Comparison of ENCODE assay signal across 18 cellular contexts in the genomic region with DNA sequence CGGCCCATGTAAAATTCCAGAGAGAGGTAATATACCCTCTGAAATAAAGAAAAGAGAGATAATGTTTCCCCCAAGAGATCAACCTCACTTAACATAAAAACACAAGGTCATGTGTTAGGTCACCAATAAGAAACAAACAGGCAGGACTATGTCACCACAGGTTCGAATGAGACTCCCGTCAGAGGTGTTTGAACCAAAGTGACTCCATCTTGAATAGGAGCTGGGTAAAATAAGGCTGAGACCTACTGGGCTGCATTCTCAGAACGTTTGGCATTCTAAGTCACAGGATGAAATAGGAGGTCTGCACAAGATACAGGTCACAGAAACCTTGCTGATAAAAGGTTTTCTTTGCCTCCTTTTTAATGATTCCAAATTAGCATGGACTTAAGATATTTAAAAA. TPM values are rescaled to one million over a fixed set of nuclear protein-coding genes. Genes with fewer than 3 reads are reported as not detected.
DNase-seq lines count a peak whose midpoint lies in the region; ATAC-seq, FAIRE-seq and TF ChIP-seq lines count a peak whose summit lies in the region.
"Had no signal": no experiment of that assay in that cellular context is flagged by ENCODE, and none has a peak within 500 bp of the region (broad histone marks: within the 10 kb centered on the region; RNA-seq: fewer than 3 reads in every experiment).

No MANE protein-coding gene starts in this region.

- H3K18ac ChIP-seq in mesenchymal stem cell (ENCODE audit: low read depth in 1 of 2, low read length in 2 of 2): no peak overlapping the region

- H3K36me3 ChIP-seq in mammary epithelial cell (ENCODE audit: insufficient read depth, low read length): peaks cover 15% of the 10 kb centered on the region
- H3K36me3 ChIP-seq in K562 (ENCODE audit: control insufficient read depth, insufficient read depth, low read length): peaks cover 10% of the 10 kb centered on the region; the same call in 2 of the 3 replicates
- peaks cover 2 to 39% of the 10 kb centered on the region in 2 experiments for H3K36me3 ChIP-seq in mesenchymal stem cell (ENCODE audit: control insufficient read depth in 1 of 2, insufficient read depth in 2 of 2, low read depth in 1 of 2, low read length in 2 of 2)
- H3K36me3 ChIP-seq in transverse colon: no peaks in the 10 kb centered on the region

- H4K20me1 ChIP-seq in mammary epithelial cell (ENCODE audit: insufficient read depth, low read length): no peaks in the 10 kb centered on the region
- no peaks in the 10 kb centered on the region; the same call in 1 of the 2 replicates for H4K20me1 ChIP-seq in K562 (replicated peaks; ENCODE audit: control insufficient read depth, insufficient read depth, low read length)

- H3K27me3 ChIP-seq in mammary epithelial cell (ENCODE audit: insufficient read depth, low read length): no peaks in the 10 kb centered on the region
- no peaks in the 10 kb centered on the region for H3K27me3 ChIP-seq in K562 (ENCODE audit: control insufficient read depth in 2 of 2, insufficient read depth in 2 of 2, low read length in 2 of 2)
- no peaks in the 10 kb centered on the region for H3K27me3 ChIP-seq in mesenchymal stem cell (ENCODE audit: control insufficient read depth in 1 of 2, insufficient read depth in 1 of 2, low read length in 2 of 2)
- H3K27me3 ChIP-seq in transverse colon: no peaks in the 10 kb centered on the region

- BruUV-seq in mammary epithelial cell (replicated peaks; lab: Mats Ljungman, UMichigan) (no TSS peak), MCF 10A (replicated peaks; lab: Mats Ljungman, UMichigan) (no TSS peak), K562 (replicated peaks; lab: Mats Ljungman, UMichigan) (no TSS peak)

- in situ Hi-C loops in mammary epithelial cell (cut with MboI; ENCODE audit: low sequenced_read_pairs in 2 of 2): loop anchor here in 1 of 2 donors (25.0 kb wide), 1 partner anchor 850 kb away; no protein-coding TSS in a partner anchor
- in situ Hi-C loops in K562 (cut with MboI): no loop called here
- in situ Hi-C loops in transverse colon (cut with MboI; ENCODE audit: low pct_ligation_motif_present in 1 of 4, low pct_unique_long_range_greater_than_20kb in 1 of 4, low sequenced_read_pairs in 3 of 4): no loop called here

- intact Hi-C loops in mammary epithelial cell (cut with micrococcal nuclease): no loop called here
- intact Hi-C loops in MCF 10A (cut with micrococcal nuclease): no loop called here
- intact Hi-C loops in K562 (cut with micrococcal nuclease): no loop called here
- intact Hi-C loops in transverse colon (cut with DNase I; ENCODE audit: low total_unique reads): no loop called here

- H3K9me1 ChIP-seq in K562 (ENCODE audit: control insufficient read depth, insufficient read depth, low read length): no peaks in the 10 kb centered on the region

- H3K27me3 Mint-ChIP-seq in MCF 10A (ENCODE audit: insufficient read depth, unreplicated experiment): no peaks in the 10 kb centered on the region

- peaks cover 51% of the 10 kb centered on the region for H3K4me1 ChIP-seq in mammary epithelial cell (ENCODE audit: insufficient read depth, low read length)
- H3K4me1 ChIP-seq in K562 (replicated peaks in 1 of 2; ENCODE audit: control insufficient read depth in 2 of 2, insufficient read depth in 2 of 2, low read length in 2 of 2): no peaks in the 10 kb centered on the region; a peak in 3 of 5 replicates
- peaks cover 3% of the 10 kb centered on the region for H3K4me1 ChIP-seq in mesenchymal stem cell (ENCODE audit: control insufficient read depth, insufficient read depth, low read depth, low read length)
- H3K4me1 ChIP-seq in transverse colon: peaks cover 0 to 12% (median 3%) of the 10 kb centered on the region in 4 donors

- H2BK15ac ChIP-seq in mesenchymal stem cell (ENCODE audit: low read depth, poor library complexity, severe bottlenecking): no peak overlapping the region

- peak overlapping the region; percentile 28 for H2AK5ac ChIP-seq in mesenchymal stem cell (ENCODE audit: low read length, severe bottlenecking)

- peaks cover 32% of the 10 kb centered on the region for H3K4me1 Mint-ChIP-seq in MCF 10A (ENCODE audit: insufficient read depth, unreplicated experiment)

- no peak overlapping the region for H3K14ac ChIP-seq in mesenchymal stem cell (ENCODE audit: low read length in 2 of 2)

- no peak overlapping the region for H2BK120ac ChIP-seq in mesenchymal stem cell (ENCODE audit: low read depth, low read length)

- DNase-seq in mammary epithelial cell: no peak
- no peak for DNase-seq in MCF 10A (ENCODE audit: unreplicated experiment)
- DNase-seq in K562 (ENCODE audit: extremely low read depth in 1 of 4, low spot score in 3 of 4): no peak
- DNase-seq in mesenchymal stem cell: no peak
- no peak for DNase-seq in NCI-H82 treated with DMSO at 0.1 percent for 48 hours (lab: John Stamatoyannopoulos, UW; ENCODE audit: unreplicated experiment)
- DNase-seq in central memory CD4-positive, alpha-beta T cell: no peak
- DNase-seq in MV-4-11 (lab: John Stamatoyannopoulos, UW): no peak
- DNase-seq in transverse colon: no peak
- DNase-seq: C1 segment of cervical spinal cord, COR-L47, DMS153, NCI-H1694, NCI-H2107, NCI-H69, SHP77 treated with DMSO at 0.1 percent for 48 hours had no signal

- H3K79me1 ChIP-seq in mesenchymal stem cell (replicated peaks; ENCODE audit: low read length, poor library complexity, severe bottlenecking): peaks cover 8% of the 10 kb centered on the region

- WGBS in mammary epithelial cell (ENCODE audit: low coverage, missing lambda C conversion rate): 92% methylated on average over 4 of the region's 4 CpGs
- 50% methylated on average over 4 of the region's 4 CpGs for WGBS in K562 (ENCODE audit: insufficient coverage, low coverage, missing lambda C conversion rate)
- 79% methylated on average over 3 of the region's 4 CpGs for WGBS in mesenchymal stem cell
- WGBS in transverse colon (ENCODE audit: low coverage in 1 of 2), 2 donors: 77% methylated on average over 4 of the region's 4 CpGs

- H3K4me3 ChIP-seq in mammary epithelial cell (replicated peaks in 1 of 3; ENCODE audit: insufficient read depth in 1 of 3, low read depth in 2 of 3, low read length in 3 of 3): no peak overlapping the region
- no peak overlapping the region for H3K4me3 ChIP-seq in K562
- H3K4me3 ChIP-seq in mesenchymal stem cell (ENCODE audit: insufficient read depth in 1 of 2, low read depth in 1 of 2, low read length in 2 of 2): no peak overlapping the region
- no peak overlapping the region for H3K4me3 ChIP-seq in transverse colon

- H3K23ac ChIP-seq in mesenchymal stem cell (ENCODE audit: low read length in 2 of 2): no peak overlapping the region

- ATAC-seq in K562: no peak
- ATAC-seq: Panc1 had no signal

- H3K4me2 ChIP-seq in mammary epithelial cell (ENCODE audit: insufficient read depth, low read depth, low read length): peak overlapping the region; percentile 66
- no peak overlapping the region for H3K4me2 ChIP-seq in K562 (ENCODE audit: insufficient read depth, low read length)
- H3K4me2 ChIP-seq in mesenchymal stem cell (ENCODE audit: low read length, poor library complexity, severe bottlenecking): no peak overlapping the region

- peaks cover 30% of the 10 kb centered on the region for H3K36me3 Mint-ChIP-seq in MCF 10A (ENCODE audit: insufficient read depth, unreplicated experiment)

- no peak overlapping the region for H3K27ac Mint-ChIP-seq in MCF 10A (ENCODE audit: low read depth, unreplicated experiment)
- H3K27ac Mint-ChIP-seq: IgD-negative memory B cell had no signal

- H3K9me3 ChIP-seq in mammary epithelial cell (replicated peaks; ENCODE audit: insufficient read depth, low read length) (no peaks in the 10 kb centered on the region), K562 (replicated peaks; ENCODE audit: control insufficient read depth, insufficient read depth, low read depth, low read length) (no peaks in the 10 kb centered on the region), mesenchymal stem cell (ENCODE audit: control insufficient read depth, low read length) (no peaks in the 10 kb centered on the region), transverse colon (no peaks in the 10 kb centered on the region)

- no peak overlapping the region for H3K9ac ChIP-seq in mammary epithelial cell (ENCODE audit: insufficient read depth, low read length)
- no peak overlapping the region for H3K9ac ChIP-seq in K562 (ENCODE audit: insufficient read depth in 1 of 2, low read depth in 2 of 2, low read length in 2 of 2)
- H3K9ac ChIP-seq in mesenchymal stem cell (ENCODE audit: low read length): no peak overlapping the region

- no peak overlapping the region for H3K4me3 Mint-ChIP-seq in MCF 10A (ENCODE audit: unreplicated experiment)
- H3K4me3 Mint-ChIP-seq: IgD-negative memory B cell had no signal

- TF ChIP-seq EP300 in K562 (IDR thresholded peaks at IDR 0.05; ENCODE audit: low read length): no peak
- TF ChIP-seq EP300 in transverse colon (IDR thresholded peaks at IDR 0.05; ENCODE audit: low read depth): no peak

- H3K27ac ChIP-seq in mammary epithelial cell (ENCODE audit: insufficient read depth, low read depth, low read length): peak overlapping the region; percentile 23
- H3K27ac ChIP-seq in K562 (ENCODE audit: extremely low read depth, low read depth, low read length): no peak overlapping the region
- H3K27ac ChIP-seq in mesenchymal stem cell (ENCODE audit: low read length, poor library complexity, severe bottlenecking): no peak overlapping the region
- H3K27ac ChIP-seq in transverse colon: no peak overlapping the region

- FAIRE-seq in K562 (lab: Jason Lieb, UNC): no peak
- FAIRE-seq: H54 had no signal

- dilution Hi-C loops in mammary epithelial cell (cut with HindIII; ENCODE audit: low sequenced_read_pairs): no loop called here

- H4K91ac ChIP-seq in mesenchymal stem cell (ENCODE audit: low read length): no peak overlapping the region

- H2AFZ ChIP-seq in mammary epithelial cell (ENCODE audit: low read depth, low read length): no peak overlapping the region
- H2AFZ ChIP-seq in K562 (ENCODE audit: low read depth, low read length): no peak overlapping the region
- no peak overlapping the region for H2AFZ ChIP-seq in mesenchymal stem cell (ENCODE audit: low read depth, low read length)

- H4K8ac ChIP-seq in mesenchymal stem cell (ENCODE audit: low read length): no peak overlapping the region

- CTCF ChIA-PET in mammary epithelial cell (lab: Charles Lee; ENCODE audit: low non-redundant PET): interaction anchor here (0.6 kb wide), 1 partner anchor 239 kb away, joined by 4 read pairs; no protein-coding TSS in a partner anchor
- CTCF ChIA-PET in MCF 10A (lab: Yijun Ruan, JAX): interaction anchor here (1.3 kb wide), 1 partner anchor 78 kb away, joined by 5 read pairs; no protein-coding TSS in a partner anchor
- CTCF ChIA-PET in K562 (lab: Yijun Ruan, JAX; ENCODE audit: low intra/inter-chr PET ratio): no interaction called here

- no peak overlapping the region for H2BK5ac ChIP-seq in mesenchymal stem cell (ENCODE audit: low read depth, low read length, poor library complexity, severe bottlenecking)

- no peak overlapping the region for H3K4ac ChIP-seq in mesenchymal stem cell (ENCODE audit: low read depth in 1 of 2, low read length in 2 of 2)

- no peak overlapping the region for H2BK12ac ChIP-seq in mesenchymal stem cell (ENCODE audit: low read length in 2 of 2)

- POLR2A ChIA-PET in MCF 10A (lab: Yijun Ruan, JAX): interaction anchor here (0.7 to 1.7 kb wide), 4 partner anchors 9 to 67 kb away, joined by 3 to 6 read pairs (median 4); no protein-coding TSS in a partner anchor
- POLR2A ChIA-PET in K562 (lab: Yijun Ruan, JAX): no interaction called here

- no peak for TF ChIP-seq RAD21 in K562 (CRISPR knock-in tag; conservative IDR thresholded peaks at IDR 0.05 in 1 of 2, IDR thresholded peaks at IDR 0.05 in 1 of 2)

- TF ChIP-seq POLR2A in K562 (conservative IDR thresholded peaks at IDR 0.05) (no peak), transverse colon (IDR thresholded peaks at IDR 0.05) (no peak)

- no peaks in the 10 kb centered on the region for H3K9me3 Mint-ChIP-seq in MCF 10A (ENCODE audit: unreplicated experiment)

- H3K79me2 ChIP-seq in mammary epithelial cell (ENCODE audit: insufficient read depth, low read length) (peaks cover 34% of the 10 kb centered on the region), K562 (ENCODE audit: control insufficient read depth, insufficient read depth, low read length) (peaks cover 4% of the 10 kb centered on the region; the same call in 1 of the 3 replicates)

- TF ChIP-seq CTCF in mammary epithelial cell (conservative IDR thresholded peaks at IDR 0.05 in 1 of 2, IDR thresholded peaks at IDR 0.05 in 1 of 2; ENCODE audit: extremely low read depth in 1 of 2, insufficient read depth in 1 of 2, low read depth in 1 of 2, low read length in 2 of 2) (no peak), MCF 10A (IDR thresholded peaks at IDR 0.05; ENCODE audit: unreplicated experiment) (no peak), K562 (IDR thresholded peaks at IDR 0.05 in 2 of 3, conservative IDR thresholded peaks at IDR 0.05 in 1 of 3; ENCODE audit: insufficient read depth in 2 of 3, low read depth in 1 of 3, low read length in 3 of 3) (no peak), transverse colon (IDR thresholded peaks at IDR 0.05) (no peak)

RNA-seq across cellular contexts. Expression of gene PYGL, which starts 6.5 kb away (rescaled TPM):
- 100 to 1,000 TPM; 102 to 146 TPM for total RNA-seq in mammary epithelial cell
- 132 TPM for polyA plus RNA-seq in mammary epithelial cell
- polyA minus RNA-seq in mammary epithelial cell: 155 TPM
- total RNA-seq in MCF 10A (2022): 75.4 and 87.3 TPM in 2 replicates
- 15.7 and 21.8 TPM in 2 replicates for total RNA-seq in K562 (2011; cell fraction: chromatin; rRNA removed; ENCODE audit: low replicate concordance)
- total RNA-seq in K562 (2011; cell fraction: nucleolus; rRNA removed): 7.1 and 10.3 TPM in 2 replicates
- 12.4 and 12.5 TPM in 2 replicates for total RNA-seq in K562 (2011; cell fraction: nucleoplasm; rRNA removed)
- total RNA-seq in K562 (2014; rRNA removed): 14.6 and 14.8 TPM in 2 replicates
- total RNA-seq in K562 (2014; rRNA removed; fragmentation: Illumina TruSeq; extraction: Trizol): 13.1 and 14.3 TPM in 2 replicates
- 17.9 and 20.4 TPM in 2 replicates for total RNA-seq in K562 (2015; rRNA removed; fragmentation: Illumina TruSeq; extraction: Trizol)
- total RNA-seq in K562 (2021): 9.4 and 10.8 TPM in 2 replicates
- 14.6 and 23.8 TPM in 2 replicates for polyA plus RNA-seq in K562 (2011; rRNA removed)
- 11.1 and 17.4 TPM in 2 replicates for polyA plus RNA-seq in K562 (2011; cell fraction: cytosol; rRNA removed)
- 19.7 and 23.8 TPM in 2 replicates for polyA plus RNA-seq in K562 (2011; cell fraction: nucleus; rRNA removed)
- 16.1 and 49.9 TPM in 2 replicates for polyA plus RNA-seq in K562 (2012)
- polyA plus RNA-seq in K562 (2014; fragmentation: Illumina TruSeq; extraction: Trizol): 12.8 and 13.8 TPM in 2 replicates
- polyA plus RNA-seq in K562 (2014; fragmentation: Nextera tagmentation; extraction: Ambion mirVana): 1 to 10 TPM; 3.5 to 6.6 TPM
- 10.4 and 19.3 TPM in 2 replicates for polyA plus RNA-seq in K562 (2014; rRNA removed)
- polyA minus RNA-seq in K562 (2011; rRNA and poly(A)+ RNA removed): 14.9 and 30.1 TPM in 2 replicates
- 9.3 and 16.9 TPM in 2 replicates for polyA minus RNA-seq in K562 (2011; cell fraction: cytosol; rRNA and poly(A)+ RNA removed)
- polyA minus RNA-seq in K562 (2011; cell fraction: nucleus; rRNA and poly(A)+ RNA removed): 11.6 and 18.1 TPM in 2 replicates
- polyA plus RNA-seq in mesenchymal stem cell (2013, experiment 1 of 2): 30.1 TPM
- 30.8 TPM for polyA plus RNA-seq in mesenchymal stem cell (2013, experiment 2 of 2)
- 10 to 100 TPM; 10.8 to 51.8 (median 26.0) TPM for total RNA-seq in transverse colon
